In genomic region chr9:124077915-124078572, GRCh38 we compare ENCODE assay signal across 16 cellular contexts.
A peak's percentile ranks its signal among the peaks of the same experiment; 100 is the strongest.
DNase-seq lines count a peak whose midpoint lies in the region; ATAC-seq, FAIRE-seq and TF ChIP-seq lines count a peak whose summit lies in the region.
"Had no signal": no experiment of that assay in that cellular context is flagged by ENCODE, and none has a peak within 500 bp of the region (broad histone marks: within the 10 kb centered on the region; RNA-seq: fewer than 3 reads in every experiment).

No MANE protein-coding gene starts in this region.

- FAIRE-seq in astrocyte (lab: Jason Lieb, UNC) (no peak), keratinocyte (lab: Jason Lieb, UNC) (no peak), urothelium cell line (lab: Jason Lieb, UNC) (no peak)
- FAIRE-seq: frontal cortex, kidney had no signal

- H3K27ac ChIP-seq in left ventricle myocardium inferior (replicated peaks) (no peak overlapping the region), astrocyte (ENCODE audit: low read depth, low read length) (no peak overlapping the region), keratinocyte (ENCODE audit: control insufficient read depth, insufficient read depth, low read length) (peak overlapping the region; percentile 37)
- H3K27ac ChIP-seq: transverse colon, VCaP had no signal

- intact Hi-C loops in left ventricle myocardium superior (cut with micrococcal nuclease) (no loop called here), left ventricle myocardium inferior (cut with micrococcal nuclease) (no loop called here)

- TF ChIP-seq CTCF in left ventricle myocardium inferior (IDR thresholded peaks at IDR 0.05; ENCODE audit: borderline replicate concordance) (no peak), astrocyte (IDR thresholded peaks at IDR 0.05; ENCODE audit: insufficient read depth, low read depth, low read length) (no peak), keratinocyte (optimal IDR thresholded peaks at IDR 0.05 in 1 of 3, IDR thresholded peaks at IDR 0.05 in 1 of 3, conservative IDR thresholded peaks at IDR 0.05 in 1 of 3; ENCODE audit: extremely low read depth in 1 of 3, insufficient read depth in 2 of 3, low read length in 3 of 3) (no peak)

- H3K4me3 Mint-ChIP-seq in astrocyte (ENCODE audit: unreplicated experiment) = no peak overlapping the region
- H3K4me3 Mint-ChIP-seq in activated naive CD8-positive, alpha-beta T cell treated with anti-CD3 and anti-CD28 coated beads for 36 hours = no peak overlapping the region
- H3K4me3 Mint-ChIP-seq: GM23338, nephron had no signal

- H3K4me2 ChIP-seq in astrocyte (ENCODE audit: low read length) = peak overlapping the region; percentile 52
- H3K4me2 ChIP-seq in keratinocyte (ENCODE audit: control insufficient read depth, extremely low read depth, insufficient read depth, low read depth, low read length) = peak overlapping the region; percentile 35
- H3K4me2 ChIP-seq: GM23338 had no signal

- H3K9me3 Mint-ChIP-seq in astrocyte (ENCODE audit: unreplicated experiment) = no peaks in the 10 kb centered on the region
- no peaks in the 10 kb centered on the region for H3K9me3 Mint-ChIP-seq in activated naive CD8-positive, alpha-beta T cell treated with anti-CD3 and anti-CD28 coated beads for 36 hours

- peak; percentile 82 for ATAC-seq in left ventricle myocardium superior
- ATAC-seq: GM23338 had no signal

- peak overlapping the region; percentile 16 for H3K27ac Mint-ChIP-seq in astrocyte (ENCODE audit: unreplicated experiment)
- no peak overlapping the region for H3K27ac Mint-ChIP-seq in activated naive CD8-positive, alpha-beta T cell treated with anti-CD3 and anti-CD28 coated beads for 36 hours
- H3K27ac Mint-ChIP-seq: GM23338, nephron had no signal

- H3K27me3 Mint-ChIP-seq in astrocyte (ENCODE audit: low read depth, unreplicated experiment) = peaks cover 16% of the 10 kb centered on the region
- peaks cover 14% of the 10 kb centered on the region for H3K27me3 Mint-ChIP-seq in activated naive CD8-positive, alpha-beta T cell treated with anti-CD3 and anti-CD28 coated beads for 36 hours

- H2AFZ ChIP-seq in astrocyte (ENCODE audit: low read depth, low read length) (no peak overlapping the region), keratinocyte (ENCODE audit: control insufficient read depth, low read length) (no peak overlapping the region)
- H2AFZ ChIP-seq: GM23338 had no signal

- H3K27me3 ChIP-seq in left ventricle myocardium inferior (ENCODE audit: low read depth) (peaks cover 22% of the 10 kb centered on the region), astrocyte (ENCODE audit: insufficient read depth, low read length) (peaks cover 5% of the 10 kb centered on the region), keratinocyte (ENCODE audit: control insufficient read depth, extremely low read depth, insufficient read depth, low read length) (no peaks in the 10 kb centered on the region)

- no peaks in the 10 kb centered on the region for H3K36me3 Mint-ChIP-seq in astrocyte (ENCODE audit: low read depth, unreplicated experiment)
- H3K36me3 Mint-ChIP-seq in activated naive CD8-positive, alpha-beta T cell treated with anti-CD3 and anti-CD28 coated beads for 36 hours = no peaks in the 10 kb centered on the region

- H3K9me3 ChIP-seq in left ventricle myocardium inferior (replicated peaks) = no peaks in the 10 kb centered on the region
- peaks cover 3% of the 10 kb centered on the region for H3K9me3 ChIP-seq in astrocyte (ENCODE audit: insufficient read depth, low read depth, low read length)
- H3K9me3 ChIP-seq in keratinocyte (ENCODE audit: control insufficient read depth, low read depth, low read length) = no peaks in the 10 kb centered on the region
- H3K9me3 ChIP-seq: transverse colon had no signal

- H3K4me1 Mint-ChIP-seq in astrocyte (ENCODE audit: low read depth, unreplicated experiment) = peaks cover 17% of the 10 kb centered on the region
- no peaks in the 10 kb centered on the region for H3K4me1 Mint-ChIP-seq in activated naive CD8-positive, alpha-beta T cell treated with anti-CD3 and anti-CD28 coated beads for 36 hours

- H3K9ac ChIP-seq in astrocyte (ENCODE audit: low read length) (no peak overlapping the region), keratinocyte (ENCODE audit: control insufficient read depth, extremely low read depth, insufficient read depth, low read length) (no peak overlapping the region)

- dilution Hi-C loops in keratinocyte (cut with MboI; ENCODE audit: extremely low pct_ligation_motif_present, low sequenced_read_pairs) = no loop called here

- H3K4me3 ChIP-seq in left ventricle myocardium inferior (no peak overlapping the region), astrocyte (ENCODE audit: insufficient read depth, low read depth, low read length) (no peak overlapping the region), keratinocyte (ENCODE audit: control insufficient read depth in 2 of 3, extremely low read depth in 1 of 3, insufficient read depth in 2 of 3, low read depth in 1 of 3, low read length in 3 of 3) (no peak overlapping the region)
- H3K4me3 ChIP-seq: GM23338, transverse colon had no signal

- H4K20me1 ChIP-seq in astrocyte (ENCODE audit: insufficient read depth, low read length) (no peaks in the 10 kb centered on the region), keratinocyte (ENCODE audit: control insufficient read depth, extremely low read depth, insufficient read depth, low read length) (no peaks in the 10 kb centered on the region)

- DNase-seq in left ventricle myocardium superior = no peak
- DNase-seq in left ventricle myocardium inferior = no peak
- DNase-seq in astrocyte (ENCODE audit: low read depth) = no peak
- DNase-seq in keratinocyte (ENCODE audit: low read depth, low spot score) = no peak
- peak; percentile 44 for DNase-seq in urothelium cell line (ENCODE audit: low spot score)
- no peak for DNase-seq in NCI-H1694 treated with DMSO at 0.1 percent for 48 hours (lab: John Stamatoyannopoulos, UW)
- DNase-seq in hippocampal formation (lab: John Stamatoyannopoulos, UW) = no peak
- DNase-seq in activated naive CD8-positive, alpha-beta T cell treated with anti-CD3 and anti-CD28 coated beads for 36 hours = no peak
- DNase-seq: kidney, NCI-H1105 treated with DMSO at 0.1 percent for 48 hours, NCI-H524, transverse colon had no signal

- H3K36me3 ChIP-seq in left ventricle myocardium inferior = no peaks in the 10 kb centered on the region
- no peaks in the 10 kb centered on the region for H3K36me3 ChIP-seq in astrocyte (ENCODE audit: insufficient read depth, low read length)
- H3K36me3 ChIP-seq in keratinocyte (ENCODE audit: control insufficient read depth in 2 of 2, extremely low read depth in 1 of 2, insufficient read depth in 2 of 2, low read length in 2 of 2) = no peaks in the 10 kb centered on the region
- H3K36me3 ChIP-seq: transverse colon had no signal

- no peaks in the 10 kb centered on the region for H3K9me1 ChIP-seq in keratinocyte (ENCODE audit: control insufficient read depth, extremely low read depth, insufficient read depth, low read length)

- H3K79me2 ChIP-seq in astrocyte (ENCODE audit: insufficient read depth, low read length) (no peaks in the 10 kb centered on the region), keratinocyte (ENCODE audit: control insufficient read depth, insufficient read depth, low read length) (no peaks in the 10 kb centered on the region)

- H3K4me1 ChIP-seq in left ventricle myocardium inferior (no peaks in the 10 kb centered on the region), astrocyte (ENCODE audit: insufficient read depth, low read length) (peaks cover 13% of the 10 kb centered on the region), keratinocyte (ENCODE audit: control insufficient read depth, extremely low read depth, insufficient read depth, low read length) (peaks cover 24% of the 10 kb centered on the region)
- H3K4me1 ChIP-seq: transverse colon had no signal
